In genomic region chr2:28400434-28400833, GRCh38 we compare ENCODE assay signal across 16 cellular contexts. TPM values are rescaled to one million over a fixed set of nuclear protein-coding genes. Genes with fewer than 3 reads are reported as not detected.
DNase-seq lines count a peak whose midpoint lies in the region; ATAC-seq and TF ChIP-seq lines count a peak whose summit lies in the region.
"Had no signal": no experiment of that assay in that cellular context is flagged by ENCODE, and none has a peak within 500 bp of the region (broad histone marks: within the 10 kb centered on the region; RNA-seq: fewer than 3 reads in every experiment).

No MANE protein-coding gene starts in this region.

- H3K79me1 ChIP-seq in IMR-90 (ENCODE audit: low read depth in 1 of 2, low read length in 2 of 2): peaks cover 5 to 74% of the 10 kb centered on the region in 2 experiments; a peak in 3 of 4 replicates

- H3K56ac ChIP-seq in IMR-90 (ENCODE audit: extremely low read depth, insufficient read depth, low read length): no peak overlapping the region

- POLR2A ChIA-PET in IMR-90 (lab: Charles Lee; ENCODE audit: unreplicated experiment): no interaction called here

- CTCF ChIA-PET in IMR-90 (lab: Yijun Ruan, JAX): interaction anchor here (1.3 kb wide), 1 partner anchor 16 kb away, joined by 5 read pairs; no protein-coding TSS in a partner anchor

- no peak overlapping the region for H3K9ac ChIP-seq in IMR-90 (ENCODE audit: low read depth, low read length)
- H3K9ac ChIP-seq in skeletal muscle satellite cell (ENCODE audit: low read depth, low read length): no peak overlapping the region

- no peak for TF ChIP-seq RAD21 in IMR-90 (IDR thresholded peaks at IDR 0.05; ENCODE audit: low read length)

- H3K4me2 ChIP-seq in IMR-90 (ENCODE audit: low read depth, low read length) (peak overlapping the region; percentile 55), hepatocyte (peak overlapping the region; percentile 71), skeletal muscle satellite cell (ENCODE audit: low read length) (peak overlapping the region; percentile 88)

- peaks cover 69% of the 10 kb centered on the region for H3K36me3 ChIP-seq in IMR-90 (ENCODE audit: control insufficient read depth, insufficient read depth, low read length)
- H3K36me3 ChIP-seq in hepatocyte (replicated peaks; ENCODE audit: insufficient read depth, low read depth): no peaks in the 10 kb centered on the region
- peaks cover 76% of the 10 kb centered on the region for H3K36me3 ChIP-seq in skeletal muscle satellite cell (ENCODE audit: insufficient read depth, low read length)

- no peak overlapping the region for H2BK120ac ChIP-seq in IMR-90 (ENCODE audit: low read depth, low read length)

- peaks cover 54% of the 10 kb centered on the region for H3K4me1 Mint-ChIP-seq in activated T-helper 2 cell treated with anti-CD3 and anti-CD28 coated beads, Interferon-gamma antibody, Interleukin-2, Interleukin-4, amounts not matched to agents 10 μg/mL and 5 μg/mL and 100 μg/mL, durations not matched to agents 14 hours and 24 hours and 36 hours (ENCODE audit: low read depth)
- H3K4me1 Mint-ChIP-seq: IgD-negative memory B cell, naive B cell had no signal

- no peaks in the 10 kb centered on the region for H3K27me3 Mint-ChIP-seq in activated T-helper 2 cell treated with anti-CD3 and anti-CD28 coated beads, Interferon-gamma antibody, Interleukin-2, Interleukin-4, amounts not matched to agents 10 μg/mL and 5 μg/mL and 100 μg/mL, durations not matched to agents 14 hours and 24 hours and 36 hours (ENCODE audit: low read depth)

- H4K5ac ChIP-seq in IMR-90 (ENCODE audit: low read depth, low read length): no peak overlapping the region

- H2AK9ac ChIP-seq in IMR-90 (replicated peaks; ENCODE audit: low read depth, low read length, poor library complexity): no peak overlapping the region

- no peak for DNase-seq in IMR-90
- DNase-seq in activated T-helper 2 cell treated with anti-CD3 and anti-CD28 coated beads, Interferon-gamma antibody, Interleukin-2, Interleukin-4, amounts not matched to agents 10 μg/mL and 5 μg/mL and 100 μg/mL, durations not matched to agents 14 hours and 24 hours and 36 hours (ENCODE audit: low spot score): no peak
- no peak for DNase-seq in hepatocyte (ENCODE audit: low spot score)
- no peak for DNase-seq in NCI-H510A treated with DMSO at 0.1 percent for 48 hours (lab: John Stamatoyannopoulos, UW)
- no peak for DNase-seq in pons (ENCODE audit: low spot score)
- DNase-seq: activated CD8-positive, alpha-beta T cell treated with anti-CD3 and anti-CD28 coated beads, Interleukin-2, amount 10 ng/mL, durations not matched to agents 7 days and 5 days; Calu3; HCEC 1CT; naive B cell; NCI-H187 had no signal

- no peak overlapping the region for H2AK5ac ChIP-seq in IMR-90 (ENCODE audit: low read depth, low read length)

- H3K79me2 ChIP-seq in hepatocyte: peaks cover 98% of the 10 kb centered on the region

- H4K8ac ChIP-seq in IMR-90 (ENCODE audit: low read depth in 2 of 2, low read length in 2 of 2): no peak overlapping the region

- H2BK5ac ChIP-seq in IMR-90 (ENCODE audit: low read depth, low read length, poor library complexity, severe bottlenecking): no peak overlapping the region

- dilution Hi-C loops in IMR-90 (cut with HindIII; ENCODE audit: low sequenced_read_pairs, unreplicated experiment): no loop called here

- H4K20me1 ChIP-seq in IMR-90 (ENCODE audit: insufficient read depth, low read length): peaks cover 99% of the 10 kb centered on the region
- H4K20me1 ChIP-seq in hepatocyte (ENCODE audit: insufficient read depth, poor library complexity, severe bottlenecking): peaks cover 98% of the 10 kb centered on the region

- H3K23ac ChIP-seq in IMR-90 (ENCODE audit: low read depth, low read length): peak overlapping the region; percentile 19; the same call in 1 of the 2 replicates

- no peak overlapping the region for H4K91ac ChIP-seq in IMR-90 (ENCODE audit: insufficient read depth, low read depth, low read length)

- H3K9me3 ChIP-seq in IMR-90 (ENCODE audit: control insufficient read depth, insufficient read depth, low read length) (no peaks in the 10 kb centered on the region), hepatocyte (ENCODE audit: low read depth) (no peaks in the 10 kb centered on the region), skeletal muscle satellite cell (replicated peaks; ENCODE audit: low read length) (no peaks in the 10 kb centered on the region)

- H3K27ac ChIP-seq in IMR-90 (ENCODE audit: insufficient read depth, low read length) (no peak overlapping the region), hepatocyte (peak overlapping the region; percentile 100)

- 100% methylated on average over 4 of the region's 7 CpGs; no CpG with 5 or more reads in 1 of the 2 experiments for WGBS in IMR-90 (ENCODE audit: extremely low coverage in 2 of 2, insufficient read length in 1 of 2), 2 experiments
- WGBS in hepatocyte (ENCODE audit: low lambda C conversion rate, missing lambda C conversion rate): 25% methylated on average over 7 of the region's 7 CpGs

- H3K4ac ChIP-seq in IMR-90 (ENCODE audit: low read depth, low read length): no peak overlapping the region

- H2AFZ ChIP-seq in IMR-90 (replicated peaks; ENCODE audit: low read length, poor library complexity): no peak overlapping the region
- no peak overlapping the region for H2AFZ ChIP-seq in hepatocyte

- in situ Hi-C loops in IMR-90 (cut with MboI; ENCODE audit: low sequenced_read_pairs): no loop called here

- H3K18ac ChIP-seq in IMR-90 (ENCODE audit: low read depth, low read length): no peak overlapping the region

- no peak overlapping the region for H2BK15ac ChIP-seq in IMR-90 (ENCODE audit: low read depth, low read length)

- no peak overlapping the region for H3K4me3 ChIP-seq in IMR-90 (ENCODE audit: insufficient read depth, low read depth, low read length)
- H3K4me3 ChIP-seq in hepatocyte: no peak overlapping the region
- H3K4me3 ChIP-seq in skeletal muscle satellite cell (ENCODE audit: low read length): no peak overlapping the region

- H3K9me1 ChIP-seq in IMR-90 (ENCODE audit: insufficient read depth, low read length): peaks cover 48% of the 10 kb centered on the region

- no peaks in the 10 kb centered on the region for H3K27me3 ChIP-seq in IMR-90 (ENCODE audit: control insufficient read depth, insufficient read depth, low read length)
- H3K27me3 ChIP-seq in hepatocyte: no peaks in the 10 kb centered on the region
- H3K27me3 ChIP-seq in skeletal muscle satellite cell (ENCODE audit: control insufficient read depth, insufficient read depth, low read length): no peaks in the 10 kb centered on the region

- H3K9me2 ChIP-seq in hepatocyte (replicated peaks; ENCODE audit: insufficient read depth): no peaks in the 10 kb centered on the region

- intact Hi-C loops in IMR-90 (cut with micrococcal nuclease): no loop called here
- intact Hi-C loops in activated T-helper 2 cell treated with anti-CD3 and anti-CD28 coated beads, Interferon-gamma antibody, Interleukin-2, Interleukin-4, amounts not matched to agents 10 μg/mL and 5 μg/mL and 100 μg/mL, durations not matched to agents 14 hours and 24 hours and 36 hours (cut with micrococcal nuclease): no loop called here

- H3K27ac Mint-ChIP-seq in activated T-helper 2 cell treated with anti-CD3 and anti-CD28 coated beads, Interferon-gamma antibody, Interleukin-2, Interleukin-4, amounts not matched to agents 10 μg/mL and 5 μg/mL and 100 μg/mL, durations not matched to agents 14 hours and 24 hours and 36 hours: peak overlapping the region; percentile 53
- H3K27ac Mint-ChIP-seq: activated CD8-positive, alpha-beta T cell treated with anti-CD3 and anti-CD28 coated beads, Interleukin-2, amount 10 ng/mL, durations not matched to agents 7 days and 5 days; IgD-negative memory B cell; naive B cell; stimulated activated effector memory CD8-positive, alpha-beta T cell treated with anti-CD3 and anti-CD28 coated beads, Interleukin-12 subunit alpha, Interleukin-12 subunit beta, amount 100 ng/mL, for 72 hours; T-helper 1 cell treated with Interleukin-12 subunit alpha and Interleukin-12 subunit beta and Interleukin-4 antibody, amounts not matched to agents 30 μg/mL and 1 μg/mL, for 36 hours had no signal

- no peak overlapping the region for H2BK20ac ChIP-seq in IMR-90 (ENCODE audit: low read depth, low read length)

- TF ChIP-seq CTCF in IMR-90 (conservative IDR thresholded peaks at IDR 0.05; ENCODE audit: low read depth, low read length) (no peak), hepatocyte (IDR thresholded peaks at IDR 0.05; ENCODE audit: poor library complexity) (no peak)

- BruUV-seq in IMR-90 (replicated peaks; lab: Mats Ljungman, UMichigan): no TSS peak

- peak; percentile 17; the same call in 1 of the 2 replicates for TF ChIP-seq POLR2A in IMR-90 (IDR thresholded peaks at IDR 0.05; ENCODE audit: low read depth, low read length)

- peak overlapping the region; percentile 27; the same call in 1 of the 2 replicates for H3K14ac ChIP-seq in IMR-90 (replicated peaks; ENCODE audit: low read depth, low read length)

- H3K4me1 ChIP-seq in IMR-90 (ENCODE audit: control insufficient read depth, insufficient read depth, low read length) (peaks cover 47% of the 10 kb centered on the region), hepatocyte (ENCODE audit: insufficient read depth) (peaks cover 48% of the 10 kb centered on the region), skeletal muscle satellite cell (ENCODE audit: control insufficient read depth, insufficient read depth, low read length) (peaks cover 64% of the 10 kb centered on the region)

- H3K4me3 Mint-ChIP-seq in activated T-helper 2 cell treated with anti-CD3 and anti-CD28 coated beads, Interferon-gamma antibody, Interleukin-2, Interleukin-4, amounts not matched to agents 10 μg/mL and 5 μg/mL and 100 μg/mL, durations not matched to agents 14 hours and 24 hours and 36 hours (ENCODE audit: low read depth): no peak overlapping the region
- H3K4me3 Mint-ChIP-seq: activated CD8-positive, alpha-beta T cell treated with anti-CD3 and anti-CD28 coated beads, Interleukin-2, amount 10 ng/mL, durations not matched to agents 7 days and 5 days; naive B cell; stimulated activated effector memory CD8-positive, alpha-beta T cell treated with anti-CD3 and anti-CD28 coated beads, Interleukin-12 subunit alpha, Interleukin-12 subunit beta, amount 100 ng/mL, for 72 hours; T-helper 1 cell treated with Interleukin-12 subunit alpha and Interleukin-12 subunit beta and Interleukin-4 antibody, amounts not matched to agents 30 μg/mL and 1 μg/mL, for 36 hours had no signal

- no peaks in the 10 kb centered on the region for H3K9me3 Mint-ChIP-seq in activated T-helper 2 cell treated with anti-CD3 and anti-CD28 coated beads, Interferon-gamma antibody, Interleukin-2, Interleukin-4, amounts not matched to agents 10 μg/mL and 5 μg/mL and 100 μg/mL, durations not matched to agents 14 hours and 24 hours and 36 hours
- H3K9me3 Mint-ChIP-seq: IgD-negative memory B cell; naive B cell; stimulated activated effector memory CD8-positive, alpha-beta T cell treated with anti-CD3 and anti-CD28 coated beads, Interleukin-12 subunit alpha, Interleukin-12 subunit beta, amount 100 ng/mL, for 72 hours; T-helper 1 cell treated with Interleukin-12 subunit alpha and Interleukin-12 subunit beta and Interleukin-4 antibody, amounts not matched to agents 30 μg/mL and 1 μg/mL, for 36 hours had no signal

- peaks cover 79% of the 10 kb centered on the region for H3K36me3 Mint-ChIP-seq in activated T-helper 2 cell treated with anti-CD3 and anti-CD28 coated beads, Interferon-gamma antibody, Interleukin-2, Interleukin-4, amounts not matched to agents 10 μg/mL and 5 μg/mL and 100 μg/mL, durations not matched to agents 14 hours and 24 hours and 36 hours (ENCODE audit: low read depth)
- H3K36me3 Mint-ChIP-seq: IgD-negative memory B cell; naive B cell; stimulated activated effector memory CD8-positive, alpha-beta T cell treated with anti-CD3 and anti-CD28 coated beads, Interleukin-12 subunit alpha, Interleukin-12 subunit beta, amount 100 ng/mL, for 72 hours had no signal

- ATAC-seq in IMR-90 (ENCODE audit: low read depth): no peak
- ATAC-seq in GM19023 (IDR thresholded peaks at IDR 0.05; ENCODE audit: unreplicated experiment): no peak
- no peak for ATAC-seq in HG02571 (IDR thresholded peaks at IDR 0.05; ENCODE audit: unreplicated experiment)
- ATAC-seq: activated CD8-positive, alpha-beta T cell treated with anti-CD3 and anti-CD28 coated beads, Interleukin-2, amount 10 ng/mL, durations not matched to agents 7 days and 5 days; stimulated activated effector memory CD8-positive, alpha-beta T cell treated with anti-CD3 and anti-CD28 coated beads, Interleukin-12 subunit alpha, Interleukin-12 subunit beta, amount 100 ng/mL, for 72 hours had no signal

RNA-seq across cellular contexts. Expression of gene FOSL2, which starts 7.8 kb away (rescaled TPM):
- 31.4 and 32.2 TPM in 2 replicates for total RNA-seq in IMR-90 (2012; rRNA removed)
- 46.3 and 51.1 TPM in 2 replicates for polyA plus RNA-seq in IMR-90 (2012; rRNA removed)
- 52.1 and 52.3 TPM in 2 replicates for polyA plus RNA-seq in IMR-90 (2012; cell fraction: cytosol; rRNA removed)
- 91.1 and 119 TPM in 2 replicates for polyA plus RNA-seq in IMR-90 (2012; cell fraction: nucleus; rRNA removed; ENCODE audit: low replicate concordance)
- 146 and 156 TPM in 2 replicates for total RNA-seq in activated T-helper 2 cell treated with anti-CD3 and anti-CD28 coated beads, Interferon-gamma antibody, Interleukin-2, Interleukin-4, amounts not matched to agents 10 μg/mL and 5 μg/mL and 100 μg/mL, durations not matched to agents 14 hours and 24 hours and 36 hours
- total RNA-seq in hepatocyte: 148 and 164 TPM in 2 replicates
- polyA plus RNA-seq in hepatocyte: 84.0 and 91.1 TPM in 2 replicates
- 31.2 and 44.6 TPM in 2 replicates for total RNA-seq in skeletal muscle satellite cell (2012; rRNA removed)
